8 cellular contexts compared by ENCODE assay signal in genomic region chr5:27472000-27472763, GRCh38.
A peak's percentile ranks its signal among the peaks of the same experiment; 100 is the strongest.
DNase-seq lines count a peak whose midpoint lies in the region; ATAC-seq and TF ChIP-seq lines count a peak whose summit lies in the region.

No MANE protein-coding gene starts in this region.

- H2AFZ ChIP-seq in trophoblast cell (ENCODE audit: insufficient read depth, low read length, poor library complexity) = peak overlapping the region; percentile 71

- peaks cover 9% of the 10 kb centered on the region for H3K79me1 ChIP-seq in trophoblast cell (ENCODE audit: low read length)

- H3K18ac ChIP-seq in trophoblast cell (ENCODE audit: low read length) = peak overlapping the region; percentile 86

- peak overlapping the region; percentile 81 for H3K27ac ChIP-seq in trophoblast cell (ENCODE audit: low read depth, low read length)

- peak overlapping the region; percentile 57 for H3K4me3 ChIP-seq in trophoblast cell (ENCODE audit: low read depth, low read length)

- H3K4ac ChIP-seq in trophoblast cell (ENCODE audit: low read depth, low read length) = peak overlapping the region; percentile 69

- POLR2A ChIA-PET in GM10248 (lab: Yijun Ruan, JAX) = no interaction called here

- WGBS in trophoblast cell (ENCODE audit: extremely low coverage, insufficient coverage, insufficient read length) = no CpG with 5 or more reads among the region's 11 CpGs

- peak overlapping the region; percentile 14 for H2AK5ac ChIP-seq in trophoblast cell (ENCODE audit: low read length)

- H3K9ac ChIP-seq in trophoblast cell (ENCODE audit: low read length) = peak overlapping the region; percentile 79

- H3K23ac ChIP-seq in trophoblast cell (ENCODE audit: low read length) = no peak overlapping the region

- peak; percentile 81 for ATAC-seq in GM21423 (IDR thresholded peaks at IDR 0.05; ENCODE audit: unreplicated experiment)

- peaks cover 2 to 16% of the 10 kb centered on the region in 2 experiments for H3K36me3 ChIP-seq in trophoblast cell (ENCODE audit: control insufficient read depth in 1 of 2, insufficient read depth in 2 of 2, low read length in 2 of 2)

- CTCF ChIA-PET in GM10248 (lab: Yijun Ruan, JAX) = no interaction called here

- H3K14ac ChIP-seq in trophoblast cell (ENCODE audit: low read length) = peak overlapping the region; percentile 85

- H4K12ac ChIP-seq in trophoblast cell (ENCODE audit: low read depth, low read length) = peak overlapping the region; percentile 70

- TF ChIP-seq CTCF in GM10248 (IDR thresholded peaks at IDR 0.05; ENCODE audit: control extremely low read depth, extremely low read depth, low read depth, missing control alignments) = no peak

- H3K4me1 ChIP-seq in trophoblast cell (ENCODE audit: control insufficient read depth in 1 of 2, insufficient read depth in 2 of 2, low read length in 2 of 2) = no peaks in the 10 kb centered on the region

- no peak overlapping the region for H2BK12ac ChIP-seq in trophoblast cell (ENCODE audit: low read length)

- peaks cover 2% of the 10 kb centered on the region for H3K9me3 ChIP-seq in trophoblast cell (ENCODE audit: insufficient read depth, low read depth, low read length)

- peak overlapping the region; percentile 85 for H4K91ac ChIP-seq in trophoblast cell (ENCODE audit: low read depth, low read length)

- peak overlapping the region; percentile 59 for H3K4me2 ChIP-seq in trophoblast cell (ENCODE audit: low read length)

- H4K8ac ChIP-seq in trophoblast cell (ENCODE audit: low read depth, low read length) = peak overlapping the region; percentile 93

- H2BK5ac ChIP-seq in trophoblast cell (ENCODE audit: low read depth, low read length, poor library complexity) = peak overlapping the region; percentile 91

- peak overlapping the region; percentile 88 for H2BK120ac ChIP-seq in trophoblast cell (ENCODE audit: insufficient read depth, low read length, poor library complexity)

- DNase-seq in GM10248 (ENCODE audit: extremely low spot score) (peak; percentile 17), HT1080 (ENCODE audit: low read depth) (peak; percentile 93), amniotic epithelial cell (ENCODE audit: low read depth) (peak; percentile 9), trophoblast cell (no peak), pons (ENCODE audit: low spot score) (no peak), DMS79 (lab: John Stamatoyannopoulos, UW) (no peak)
- no peak for DNase-seq in activated effector memory CD4-positive, alpha-beta T cell treated with anti-CD3 and anti-CD28 coated beads, Interleukin-2, amount 50 U/mL, for 16 hours

- H3K79me2 ChIP-seq in trophoblast cell (ENCODE audit: control insufficient read depth, insufficient read depth, low read length, poor library complexity) = peaks cover 6% of the 10 kb centered on the region

- no peaks in the 10 kb centered on the region for H3K27me3 ChIP-seq in trophoblast cell (ENCODE audit: insufficient read depth, low read length)

Comparison
In these comparisons a context has a peak if more than half of its experiments do, and no peak if none do; other contexts are left out.
1. DNase-seq: peak in GM10248 (single experiment), HT1080 (single experiment) and amniotic epithelial cell (single experiment); none in trophoblast cell (0 of 2), pons (single experiment), activated effector memory CD4-positive, alpha-beta T cell treated with anti-CD3 and anti-CD28 coated beads, Interleukin-2, amount 50 U/mL, for 16 hours (single experiment) and DMS79 (single experiment).